Comparison of ENCODE assay signal across 8 cellular contexts in the genomic region with DNA sequence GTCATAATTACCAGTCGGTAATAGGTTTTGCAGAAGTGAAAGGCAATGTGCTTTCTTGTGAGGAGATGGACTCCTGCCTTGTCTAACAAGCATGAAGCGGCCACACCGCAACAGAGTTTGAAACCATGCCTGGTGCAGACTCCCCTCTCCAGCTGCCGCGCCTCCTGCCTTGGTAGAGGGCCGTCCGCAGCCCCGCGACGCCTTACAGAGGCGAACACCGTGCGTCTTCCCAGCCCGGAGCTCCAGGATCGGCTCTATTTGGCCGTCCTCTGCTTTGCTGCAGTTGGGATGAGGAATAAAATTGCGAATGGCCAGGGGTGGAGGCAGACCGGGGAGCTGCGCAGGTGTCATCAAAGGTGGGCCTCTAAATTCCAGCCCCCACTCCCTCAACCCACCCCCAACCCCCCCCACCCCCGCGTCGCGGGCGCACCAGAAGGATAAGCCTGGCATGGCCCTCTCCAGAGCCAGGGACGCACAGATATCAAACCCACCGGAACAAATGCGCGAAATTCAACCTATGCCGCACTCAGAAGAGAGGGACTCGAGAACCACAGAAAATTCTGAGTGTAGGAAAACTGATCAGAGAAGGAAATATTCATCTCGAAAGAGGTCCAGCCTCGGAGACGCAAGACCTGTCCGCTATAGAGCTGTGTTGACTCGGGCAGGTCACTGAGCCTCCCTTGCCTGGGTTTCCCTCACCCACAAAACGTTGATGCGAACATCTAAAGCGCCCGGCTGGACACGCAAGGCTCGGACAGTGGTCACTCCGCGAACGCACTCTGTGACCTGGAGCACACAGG. TPM values are rescaled to one million over a fixed set of nuclear protein-coding genes. Genes with fewer than 3 reads are reported as not detected.
DNase-seq lines count a peak whose midpoint lies in the region; ATAC-seq and TF ChIP-seq lines count a peak whose summit lies in the region.

No MANE protein-coding gene starts in this region.

- no peak overlapping the region for H4K5ac ChIP-seq in mesendoderm (ENCODE audit: low read length)

- peak overlapping the region; percentile 90 for H3K56ac ChIP-seq in mesendoderm (ENCODE audit: low read length)

- peak overlapping the region; percentile 96 for H3K4me2 ChIP-seq in mesendoderm (ENCODE audit: low read length)

- H3K4me3 ChIP-seq in mesendoderm (ENCODE audit: low read length), result peak overlapping the region; percentile 55

- no peak overlapping the region for H3K4ac ChIP-seq in mesendoderm (ENCODE audit: low read depth, low read length)

- H3K9ac ChIP-seq in mesendoderm (ENCODE audit: low read length), result peak overlapping the region; percentile 76

- peak overlapping the region; percentile 81 for H3K4me3 Mint-ChIP-seq in Calu3 (ENCODE audit: low read depth, unreplicated experiment)

- H2BK5ac ChIP-seq in mesendoderm (ENCODE audit: low read length), result no peak overlapping the region

- H2BK120ac ChIP-seq in mesendoderm (ENCODE audit: low read depth, low read length), result no peak overlapping the region

- H3K79me2 ChIP-seq in mesendoderm (ENCODE audit: control insufficient read depth, insufficient read depth, low read length), result no peaks in the 10 kb centered on the region

- H3K27me3 ChIP-seq in mesendoderm (ENCODE audit: insufficient read depth, low read length, poor library complexity), result peaks cover 24% of the 10 kb centered on the region

- H3K9me3 Mint-ChIP-seq in Calu3 (ENCODE audit: low read depth, unreplicated experiment), result no peaks in the 10 kb centered on the region

- CTCF ChIA-PET in Calu3 (lab: Charles Lee), result interaction anchor here (0.7 to 0.9 kb wide), 2 partner anchors 24 to 106 kb away, joined by 3 to 8 read pairs; no protein-coding TSS in a partner anchor

- H3K36me3 Mint-ChIP-seq in Calu3 (ENCODE audit: insufficient read depth, unreplicated experiment), result peaks cover 20% of the 10 kb centered on the region

- H3K23ac ChIP-seq in mesendoderm (ENCODE audit: low read length), result no peak overlapping the region

- H3K36me3 ChIP-seq in mesendoderm (ENCODE audit: control insufficient read depth, insufficient read depth, low read length), result no peaks in the 10 kb centered on the region

- no CpG with 5 or more reads among the region's 44 CpGs for WGBS in mesendoderm (ENCODE audit: extremely low coverage, insufficient coverage, low lambda C conversion rate)

- peaks cover 61% of the 10 kb centered on the region for H3K27me3 Mint-ChIP-seq in Calu3 (ENCODE audit: unreplicated experiment)

- no peak for DNase-seq in Calu3
- DNase-seq in astrocyte of the hippocampus (ENCODE audit: low read depth, low spot score), result peak; percentile 23
- DNase-seq in mesendoderm, result no peak
- no peak for DNase-seq in iPS-NIHi11 (ENCODE audit: low spot score)
- no peak for DNase-seq in HK-2 (ENCODE audit: unreplicated experiment)
- no peak for DNase-seq in EL

- intact Hi-C loops in Calu3 (cut with micrococcal nuclease; ENCODE audit: unreplicated experiment), result loop anchor here (5.0 kb wide), 2 partner anchors 72 to 382 kb away; no protein-coding TSS in a partner anchor

- peaks cover 23% of the 10 kb centered on the region for H3K4me1 Mint-ChIP-seq in Calu3 (ENCODE audit: low read depth, unreplicated experiment)

- no peak overlapping the region for H2AK5ac ChIP-seq in mesendoderm (ENCODE audit: low read length)

- no peaks in the 10 kb centered on the region for H3K79me1 ChIP-seq in mesendoderm (ENCODE audit: low read length)

- H3K27ac ChIP-seq in mesendoderm (ENCODE audit: low read depth, low read length), result no peak overlapping the region

- no peak overlapping the region for H2BK15ac ChIP-seq in mesendoderm (replicated peaks; ENCODE audit: low read depth)

- no peak overlapping the region for H4K8ac ChIP-seq in mesendoderm (ENCODE audit: low read depth, low read length)

- no peak for TF ChIP-seq CTCF in Calu3 (IDR thresholded peaks at IDR 0.05; ENCODE audit: unreplicated experiment)

- no TSS peak for BruUV-seq in Calu3 (replicated peaks; lab: Mats Ljungman, UMichigan)

- peaks cover 3% of the 10 kb centered on the region for H3K4me1 ChIP-seq in mesendoderm (ENCODE audit: control insufficient read depth, low read depth, low read length)

- ATAC-seq in GM19467 (IDR thresholded peaks at IDR 0.05; ENCODE audit: unreplicated experiment), result peak; percentile 61
- peak; percentile 44 for ATAC-seq in HG03558 (IDR thresholded peaks at IDR 0.05; ENCODE audit: extremely low read depth, unreplicated experiment)

- H3K18ac ChIP-seq in mesendoderm (ENCODE audit: low read length), result no peak overlapping the region

- no peak overlapping the region for H3K27ac Mint-ChIP-seq in Calu3 (ENCODE audit: unreplicated experiment)

RNA-seq across cellular contexts. Expression of a gene that starts 1.1 kb away (rescaled TPM):
- 0.68 and 1.2 TPM in 2 replicates for total RNA-seq in Calu3 (2022)
- polyA plus RNA-seq in mesendoderm (2013, experiment 1 of 2), result 13.4 TPM
- 14.1 TPM for polyA plus RNA-seq in mesendoderm (2013, experiment 2 of 2)

RNA-seq across cellular contexts. Expression of a gene that starts 25.7 kb away (rescaled TPM):
- 1,316 and 1,437 TPM in 2 replicates for total RNA-seq in Calu3 (2022)
- 1,538 TPM for polyA plus RNA-seq in mesendoderm (2013, experiment 1 of 2)
- polyA plus RNA-seq in mesendoderm (2013, experiment 2 of 2), result 1,586 TPM
